In genomic region chr6:6003334-6004146, GRCh38 we compare ENCODE assay signal across 8 cellular contexts. TPM values are rescaled to one million over a fixed set of nuclear protein-coding genes. Genes with fewer than 3 reads are reported as not detected.
DNase-seq lines count a peak whose midpoint lies in the region; ATAC-seq and TF ChIP-seq lines count a peak whose summit lies in the region.

No MANE protein-coding gene starts in this region.

- peak; percentile 23 for ATAC-seq in effector memory CD8-positive, alpha-beta T cell (replicated peaks)
- ATAC-seq in naive thymus-derived CD4-positive, alpha-beta T cell = no peak
- ATAC-seq in GM21515 (IDR thresholded peaks at IDR 0.05; ENCODE audit: unreplicated experiment) (no peak), GM18517 (IDR thresholded peaks at IDR 0.05; ENCODE audit: unreplicated experiment) (no peak), HG03095 (IDR thresholded peaks at IDR 0.05; ENCODE audit: unreplicated experiment) (no peak)

- H3K4me3 Mint-ChIP-seq in effector memory CD8-positive, alpha-beta T cell = peak overlapping the region; percentile 66 to 68
- H3K4me3 Mint-ChIP-seq in naive thymus-derived CD4-positive, alpha-beta T cell = peak overlapping the region; percentile 75 to 94 (median 84)

- H3K4me1 ChIP-seq in NT2/D1 (ENCODE audit: insufficient read depth, insufficient read length) = peaks cover 11% of the 10 kb centered on the region
- H3K4me1 ChIP-seq in naive thymus-derived CD4-positive, alpha-beta T cell (ENCODE audit: control insufficient read depth in 2 of 2, insufficient read depth in 2 of 2, low read length in 2 of 2) = peaks cover 21 to 69% of the 10 kb centered on the region in 2 donors

- peaks cover 7 to 17% of the 10 kb centered on the region in 2 donors for H3K9me3 Mint-ChIP-seq in effector memory CD8-positive, alpha-beta T cell
- H3K9me3 Mint-ChIP-seq in naive thymus-derived CD4-positive, alpha-beta T cell = peaks cover 0 to 50% (median 16%) of the 10 kb centered on the region in 11 donors

- H3K9ac ChIP-seq in NT2/D1 (ENCODE audit: insufficient read length, low read depth) = peak overlapping the region; percentile 21

- no peaks in the 10 kb centered on the region for H3K36me3 ChIP-seq in NT2/D1 (ENCODE audit: insufficient read depth, insufficient read length, low read length)
- no peaks in the 10 kb centered on the region for H3K36me3 ChIP-seq in naive thymus-derived CD4-positive, alpha-beta T cell (ENCODE audit: control insufficient read depth in 2 of 3, insufficient read depth in 3 of 3, low read length in 3 of 3)

- H3K4me1 Mint-ChIP-seq in effector memory CD8-positive, alpha-beta T cell (ENCODE audit: low read depth in 2 of 2) = peaks cover 52 to 54% of the 10 kb centered on the region in 2 donors
- H3K4me1 Mint-ChIP-seq in naive thymus-derived CD4-positive, alpha-beta T cell = peaks cover 47 to 88% (median 73%) of the 10 kb centered on the region in 7 donors

- no peaks in the 10 kb centered on the region for H3K9me3 ChIP-seq in NT2/D1 (ENCODE audit: insufficient read depth, low read length)
- peaks cover 0 to 15% (median 3%) of the 10 kb centered on the region in 3 experiments for H3K9me3 ChIP-seq in naive thymus-derived CD4-positive, alpha-beta T cell (ENCODE audit: control insufficient read depth in 2 of 3, low read length in 3 of 3)

- intact Hi-C loops in naive thymus-derived CD4-positive, alpha-beta T cell (cut with micrococcal nuclease) = loop anchor here (5.0 to 10.0 kb wide), 6 partner anchors 336 to 1986 kb away; partner anchors contain the start of genes BMP6 (in 1 of the 2) and DSP (in 1 of the 2)

- H3K27ac ChIP-seq in naive thymus-derived CD4-positive, alpha-beta T cell (ENCODE audit: low read depth, low read length) = no peak overlapping the region

- H3K4me3 ChIP-seq in GM12864 (ENCODE audit: low read depth, low read length) (peak overlapping the region; percentile 53), NT2/D1 (ENCODE audit: insufficient read length, low read depth) (peak overlapping the region; percentile 45)
- peak overlapping the region; percentile 46 for H3K4me3 ChIP-seq in naive thymus-derived CD4-positive, alpha-beta T cell (ENCODE audit: low read length)

- DNase-seq in GM12864 (ENCODE audit: low read depth) (no peak), NT2/D1 (ENCODE audit: low read depth, low spot score) (no peak), superior temporal gyrus (ENCODE audit: extremely low spot score) (no peak)
- peak in 1 of 3 experiments; percentile 15 for DNase-seq in effector memory CD8-positive, alpha-beta T cell
- peak in 5 of 9 donors; percentile 28 to 50 (median 45) for DNase-seq in naive thymus-derived CD4-positive, alpha-beta T cell

- no peak for TF ChIP-seq CTCF in GM12864 (IDR thresholded peaks at IDR 0.05; ENCODE audit: low read depth, low read length, missing control alignments)

- POLR2A ChIA-PET in naive thymus-derived CD4-positive, alpha-beta T cell (lab: Charles Lee) = interaction anchor here (1.0 to 1.4 kb wide), 2 partner anchors 9 to 335 kb away, joined by 3 to 4 read pairs; no protein-coding TSS in a partner anchor

- H3K27ac Mint-ChIP-seq in effector memory CD8-positive, alpha-beta T cell = peak overlapping the region in 1 of 2 donors; percentile 83
- H3K27ac Mint-ChIP-seq in naive thymus-derived CD4-positive, alpha-beta T cell = peak overlapping the region in 7 of 9 donors; percentile 52 to 90 (median 75)

- CTCF ChIA-PET in naive thymus-derived CD4-positive, alpha-beta T cell (lab: Charles Lee) = interaction anchor here (0.7 kb wide), 1 partner anchor 532 kb away, joined by 3 read pairs; no protein-coding TSS in a partner anchor

- H3K27me3 Mint-ChIP-seq in effector memory CD8-positive, alpha-beta T cell = peaks cover 92 to 99% of the 10 kb centered on the region in 2 donors
- peaks cover 84 to 99% (median 89%) of the 10 kb centered on the region in 5 donors for H3K27me3 Mint-ChIP-seq in naive thymus-derived CD4-positive, alpha-beta T cell

- peaks cover 99% of the 10 kb centered on the region for H3K27me3 ChIP-seq in NT2/D1 (ENCODE audit: insufficient read depth, insufficient read length)
- H3K27me3 ChIP-seq in naive thymus-derived CD4-positive, alpha-beta T cell (ENCODE audit: control insufficient read depth in 2 of 2, insufficient read depth in 2 of 2, low read length in 2 of 2) = peaks cover 79 to 91% of the 10 kb centered on the region in 2 donors

- H3K36me3 Mint-ChIP-seq in effector memory CD8-positive, alpha-beta T cell (ENCODE audit: insufficient read depth) = peaks cover 82% of the 10 kb centered on the region
- H3K36me3 Mint-ChIP-seq in naive thymus-derived CD4-positive, alpha-beta T cell = peaks cover 0 to 32% (median 6%) of the 10 kb centered on the region in 5 donors

RNA-seq across cellular contexts. Expression of gene NRN1, which starts 3.2 kb away (rescaled TPM):
- total RNA-seq in naive thymus-derived CD4-positive, alpha-beta T cell = 1 to 10 TPM in 2 of 5 experiments, under 1 TPM in 2, not detected in 1; 0.19 to 9.1 (median 0.70) TPM
- under 1 TPM in 1 of 2 donors, not detected in 1; 0.34 TPM for polyA plus RNA-seq in naive thymus-derived CD4-positive, alpha-beta T cell

Comparison
In these comparisons a context has a peak if more than half of its experiments do, and no peak if none do; other contexts are left out.
1. DNase-seq: peak in naive thymus-derived CD4-positive, alpha-beta T cell (5 of 9); none in GM12864 (single experiment), NT2/D1 (single experiment) and superior temporal gyrus (single experiment).
2. Peak in every context shown above with its lines, with median percentiles within 50 percentile points of each other: H3K4me3 ChIP-seq.